Comparison of ENCODE assay signal across 22 cellular contexts in genomic region chr1:81574365-81574764, GRCh38.
"Had no signal": no experiment of that assay in that cellular context is flagged by ENCODE, and none has a peak within 500 bp of the region (broad histone marks: within the 10 kb centered on the region; RNA-seq: fewer than 3 reads in every experiment).

No MANE protein-coding gene starts in this region.

- ATAC-seq: activated CD8-positive, alpha-beta T cell treated with anti-CD3 and anti-CD28 coated beads for 36 hours; body of pancreas; naive thymus-derived CD4-positive, alpha-beta T cell; stimulated activated naive CD8-positive, alpha-beta T cell treated with anti-CD3 and anti-CD28 coated beads, Interleukin-15, Interleukin-2, amounts not matched to agents 100 U/mL and 50 U/mL, for 24 hours; T-helper 17 cell had no signal

- DNase-seq: activated B cell treated with CpG ODN at 0.5 μM for 24 hours; activated CD4-positive, alpha-beta T cell treated with anti-CD3 and anti-CD28 coated beads for 48 hours; activated CD8-positive, alpha-beta memory T cell treated with anti-CD3 and anti-CD28 coated beads, Interleukin-2, amount 50 U/mL, for 4 hours; activated CD8-positive, alpha-beta T cell treated with anti-CD3 and anti-CD28 coated beads for 36 hours; activated gamma-delta T cell; activated T-cell treated with anti-CD3 and anti-CD28 coated beads, Interleukin-2, amount 50 U/mL, for 48 hours; amniotic stem cell; body of pancreas; central memory CD4-positive, alpha-beta T cell; effector CD8-positive, alpha-beta T cell; foreskin melanocyte; immature natural killer cell; naive thymus-derived CD4-positive, alpha-beta T cell; posterior cingulate gyrus; retina; small intestine; stimulated activated CD4-positive, alpha-beta T cell treated with anti-CD3 and anti-CD28 coated beads, Interleukin-4, amount 100 ng/mL, for 4 hours; stimulated activated CD8-positive, alpha-beta memory T cell treated with anti-CD3 and anti-CD28 coated beads, Interleukin-4, amount 100 ng/mL, for 48 hours; stimulated activated naive CD8-positive, alpha-beta T cell treated with anti-CD3 and anti-CD28 coated beads, Interleukin-15, Interleukin-2, amounts not matched to agents 100 U/mL and 50 U/mL, for 24 hours; T-helper 17 cell had no signal

- H3K4me1 ChIP-seq: body of pancreas had no signal

- H3K9me3 ChIP-seq: body of pancreas, suprapubic skin had no signal

- H3K4me3 ChIP-seq: body of pancreas, coronary artery, suprapubic skin had no signal

- H3K27me3 ChIP-seq: body of pancreas, suprapubic skin had no signal

- H3K27ac ChIP-seq: body of pancreas, coronary artery, suprapubic skin had no signal
